In genomic region chr2:71846072-71846471, GRCh38 we compare ENCODE assay signal across 34 cellular contexts.
"Had no signal": no experiment of that assay in that cellular context is flagged by ENCODE, and none has a peak within 500 bp of the region (broad histone marks: within the 10 kb centered on the region; RNA-seq: fewer than 3 reads in every experiment).

No MANE protein-coding gene starts in this region.

- ATAC-seq: activated CD8-positive, alpha-beta T cell treated with anti-CD3 and anti-CD28 coated beads for 36 hours; activated naive CD4-positive, alpha-beta T cell treated with anti-CD3 and anti-CD28 coated beads, Interleukin-2, amount 50 U/mL, for 72 hours; activated T-cell treated with anti-CD3 and anti-CD28 coated beads, Interleukin-2, amount 50 U/mL, for 4 hours; activated T-cell treated with anti-CD3 and anti-CD28 coated beads, Interleukin-2, amount 50 U/mL, for 72 hours; activated T-helper 17 cell treated with anti-CD3 and anti-CD28 coated beads, Interleukin-2, amount 50 U/mL, for 72 hours; body of pancreas had no signal

- H3K27ac ChIP-seq: adrenal gland, body of pancreas, brain microvascular endothelial cell, breast epithelium, VCaP had no signal

- H3K4me3 Mint-ChIP-seq: activated B cell treated with CpG ODN at 0.5 μM for 24 hours; activated CD4-positive, alpha-beta memory T cell treated with anti-CD3 and anti-CD28 coated beads for 36 hours; activated CD4-positive, alpha-beta T cell treated with anti-CD3 and anti-CD28 coated beads, Interleukin-2, amount 10 ng/mL, durations not matched to agents 24 days and 14 days; activated CD8-positive, alpha-beta T cell treated with anti-CD3 and anti-CD28 coated beads for 36 hours; activated naive CD4-positive, alpha-beta T cell treated with anti-CD3 and anti-CD28 coated beads, Interleukin-2, amount 10 ng/mL, durations not matched to agents 7 days and 5 days; activated naive CD8-positive, alpha-beta T cell treated with anti-CD3 and anti-CD28 coated beads for 36 hours; activated T-cell treated with anti-CD3 and anti-CD28 coated beads, Interleukin-2, amount 50 U/mL, for 4 hours; activated T-cell treated with anti-CD3 and anti-CD28 coated beads, Interleukin-2, amount 50 U/mL, for 72 hours; activated T-helper 1 cell treated with anti-CD3 and anti-CD28 coated beads, Interleukin-12 subunit alpha, Interleukin-12 subunit beta, Interleukin-2, Interleukin-4 antibody, amounts not matched to agents 30 ng/mL and 10 ng/mL and 1 ng/mL, durations not matched to agents 14 hours and 24 hours and 36 hours; activated T-helper 17 cell treated with anti-CD3 and anti-CD28 coated beads, Interleukin-2, amount 50 U/mL, for 72 hours; T-helper 1 cell treated with Interleukin-12 subunit alpha and Interleukin-12 subunit beta and Interleukin-4 antibody, amounts not matched to agents 30 μg/mL and 1 μg/mL, for 36 hours; T-helper 2 cell treated with Interferon-gamma antibody and Interleukin-4, amounts not matched to agents 5 μg/mL and 100 μg/mL, for 36 hours had no signal

- H3K9me3 ChIP-seq: adrenal gland, body of pancreas, breast epithelium had no signal

- FAIRE-seq: TTC549 had no signal

- H3K27me3 Mint-ChIP-seq: activated B cell treated with CpG ODN at 0.5 μM for 24 hours; activated CD4-positive, alpha-beta T cell treated with anti-CD3 and anti-CD28 coated beads, Interleukin-2, amount 10 ng/mL, durations not matched to agents 24 days and 14 days; activated naive CD8-positive, alpha-beta T cell treated with anti-CD3 and anti-CD28 coated beads for 36 hours had no signal

- DNase-seq: activated B cell treated with CpG ODN at 0.5 μM for 24 hours; activated CD4-positive, alpha-beta memory T cell treated with anti-CD3 and anti-CD28 coated beads for 36 hours; activated CD4-positive, alpha-beta T cell treated with anti-CD3 and anti-CD28 coated beads for 4 hours; activated CD4-positive, alpha-beta T cell treated with anti-CD3 and anti-CD28 coated beads, Interleukin-2, amount 10 ng/mL, durations not matched to agents 24 days and 14 days; activated CD4-positive, alpha-beta T cell treated with anti-CD3 and anti-CD28 coated beads, Interleukin-2, amount 50 U/mL, for 1 hour; activated CD4-positive, alpha-beta T cell treated with anti-CD3 and anti-CD28 coated beads, Interleukin-2, amount 50 U/mL, for 4 hours; activated CD4-positive, CD25-positive, alpha-beta regulatory T cell treated with anti-CD3 and anti-CD28 coated beads, Interleukin-2, amount 50 U/mL, for 72 hours; activated CD8-positive, alpha-beta memory T cell treated with anti-CD3 and anti-CD28 coated beads, Interleukin-2, amount 50 U/mL, for 4 hours; activated CD8-positive, alpha-beta T cell treated with anti-CD3 and anti-CD28 coated beads for 36 hours; activated effector memory CD4-positive, alpha-beta T cell treated with anti-CD3 and anti-CD28 coated beads, Interleukin-2, amount 50 U/mL, for 16 hours; activated naive CD4-positive, alpha-beta T cell treated with anti-CD3 and anti-CD28 coated beads, Interleukin-2, amount 10 ng/mL, durations not matched to agents 7 days and 5 days; activated naive CD4-positive, alpha-beta T cell treated with Interleukin-2 at 50 U/mL for 16 hours; activated naive CD8-positive, alpha-beta T cell treated with anti-CD3 and anti-CD28 coated beads for 36 hours; activated T-cell treated with anti-CD3 and anti-CD28 coated beads for 4 hours; activated T-cell treated with anti-CD3 and anti-CD28 coated beads, Interleukin-2, amount 50 U/mL, for 1 hour; activated T-cell treated with anti-CD3 and anti-CD28 coated beads, Interleukin-2, amount 50 U/mL, for 4 hours; activated T-cell treated with anti-CD3 and anti-CD28 coated beads, Interleukin-2, amount 50 U/mL, for 72 hours; adrenal gland; amniotic stem cell; aorta; body of pancreas; brain microvascular endothelial cell; central memory CD4-positive, alpha-beta T cell; T-helper 1 cell; T-helper 2 cell; T-helper 9 cell had no signal

- H3K36me3 ChIP-seq: adrenal gland, brain microvascular endothelial cell, breast epithelium had no signal

- H3K9me3 Mint-ChIP-seq: activated B cell treated with CpG ODN at 0.5 μM for 24 hours; activated CD4-positive, alpha-beta memory T cell treated with anti-CD3 and anti-CD28 coated beads for 36 hours; activated CD4-positive, alpha-beta T cell treated with anti-CD3 and anti-CD28 coated beads, Interleukin-2, amount 10 ng/mL, durations not matched to agents 24 days and 14 days; activated CD8-positive, alpha-beta T cell treated with anti-CD3 and anti-CD28 coated beads for 36 hours; activated naive CD4-positive, alpha-beta T cell treated with anti-CD3 and anti-CD28 coated beads, Interleukin-2, amount 10 ng/mL, durations not matched to agents 7 days and 5 days; activated naive CD4-positive, alpha-beta T cell treated with anti-CD3 and anti-CD28 coated beads, Interleukin-2, amount 50 U/mL, for 72 hours; activated naive CD8-positive, alpha-beta T cell treated with anti-CD3 and anti-CD28 coated beads for 36 hours; activated T-cell treated with anti-CD3 and anti-CD28 coated beads, Interleukin-2, amount 50 U/mL, for 4 hours; activated T-cell treated with anti-CD3 and anti-CD28 coated beads, Interleukin-2, amount 50 U/mL, for 72 hours; activated T-helper 1 cell treated with anti-CD3 and anti-CD28 coated beads, Interleukin-12 subunit alpha, Interleukin-12 subunit beta, Interleukin-2, Interleukin-4 antibody, amounts not matched to agents 30 ng/mL and 10 ng/mL and 1 ng/mL, durations not matched to agents 14 hours and 24 hours and 36 hours; activated T-helper 17 cell treated with anti-CD3 and anti-CD28 coated beads, Interleukin-2, amount 50 U/mL, for 72 hours; T-helper 1 cell treated with Interleukin-12 subunit alpha and Interleukin-12 subunit beta and Interleukin-4 antibody, amounts not matched to agents 30 μg/mL and 1 μg/mL, for 36 hours; T-helper 2 cell treated with Interferon-gamma antibody and Interleukin-4, amounts not matched to agents 5 μg/mL and 100 μg/mL, for 36 hours had no signal

- H3K27me3 ChIP-seq: adrenal gland, body of pancreas, brain microvascular endothelial cell, breast epithelium had no signal

- H3K4me1 Mint-ChIP-seq: activated B cell treated with CpG ODN at 0.5 μM for 24 hours; activated CD4-positive, alpha-beta T cell treated with anti-CD3 and anti-CD28 coated beads, Interleukin-2, amount 10 ng/mL, durations not matched to agents 24 days and 14 days; activated naive CD4-positive, alpha-beta T cell treated with anti-CD3 and anti-CD28 coated beads, Interleukin-2, amount 10 ng/mL, durations not matched to agents 7 days and 5 days; activated naive CD8-positive, alpha-beta T cell treated with anti-CD3 and anti-CD28 coated beads for 36 hours; activated T-helper 17 cell treated with anti-CD3 and anti-CD28 coated beads, Interleukin-2, amount 50 U/mL, for 72 hours had no signal

- H3K36me3 Mint-ChIP-seq: activated CD4-positive, alpha-beta memory T cell treated with anti-CD3 and anti-CD28 coated beads for 36 hours; activated naive CD4-positive, alpha-beta T cell treated with anti-CD3 and anti-CD28 coated beads, Interleukin-2, amount 10 ng/mL, durations not matched to agents 7 days and 5 days; activated naive CD4-positive, alpha-beta T cell treated with anti-CD3 and anti-CD28 coated beads, Interleukin-2, amount 50 U/mL, for 72 hours; activated naive CD8-positive, alpha-beta T cell treated with anti-CD3 and anti-CD28 coated beads for 36 hours had no signal

- H3K4me1 ChIP-seq: adrenal gland, body of pancreas, breast epithelium had no signal

- H3K27ac Mint-ChIP-seq: activated B cell treated with CpG ODN at 0.5 μM for 24 hours; activated CD4-positive, alpha-beta memory T cell treated with anti-CD3 and anti-CD28 coated beads for 36 hours; activated CD4-positive, alpha-beta T cell treated with anti-CD3 and anti-CD28 coated beads, Interleukin-2, amount 10 ng/mL, durations not matched to agents 24 days and 14 days; activated CD8-positive, alpha-beta T cell treated with anti-CD3 and anti-CD28 coated beads for 36 hours; activated naive CD4-positive, alpha-beta T cell treated with anti-CD3 and anti-CD28 coated beads, Interleukin-2, amount 10 ng/mL, durations not matched to agents 7 days and 5 days; activated naive CD4-positive, alpha-beta T cell treated with anti-CD3 and anti-CD28 coated beads, Interleukin-2, amount 50 U/mL, for 72 hours; activated naive CD8-positive, alpha-beta T cell treated with anti-CD3 and anti-CD28 coated beads for 36 hours; activated T-cell treated with anti-CD3 and anti-CD28 coated beads, Interleukin-2, amount 50 U/mL, for 72 hours; activated T-helper 1 cell treated with anti-CD3 and anti-CD28 coated beads, Interleukin-12 subunit alpha, Interleukin-12 subunit beta, Interleukin-2, Interleukin-4 antibody, amounts not matched to agents 30 ng/mL and 10 ng/mL and 1 ng/mL, durations not matched to agents 14 hours and 24 hours and 36 hours; activated T-helper 17 cell treated with anti-CD3 and anti-CD28 coated beads, Interleukin-2, amount 50 U/mL, for 72 hours; T-helper 1 cell treated with Interleukin-12 subunit alpha and Interleukin-12 subunit beta and Interleukin-4 antibody, amounts not matched to agents 30 μg/mL and 1 μg/mL, for 36 hours; T-helper 2 cell treated with Interferon-gamma antibody and Interleukin-4, amounts not matched to agents 5 μg/mL and 100 μg/mL, for 36 hours had no signal

- H3K4me3 ChIP-seq: adrenal gland, body of pancreas, breast epithelium had no signal
